16 cellular contexts compared by ENCODE assay signal in genomic region chr16:85998868-85999729, GRCh38.
A peak's percentile ranks its signal among the peaks of the same experiment; 100 is the strongest.
DNase-seq lines count a peak whose midpoint lies in the region; ATAC-seq and TF ChIP-seq lines count a peak whose summit lies in the region.
"Had no signal": no experiment of that assay in that cellular context is flagged by ENCODE, and none has a peak within 500 bp of the region (broad histone marks: within the 10 kb centered on the region; RNA-seq: fewer than 3 reads in every experiment).

No MANE protein-coding gene starts in this region.

- H3K4me1 Mint-ChIP-seq in T-helper 2 cell treated with Interferon-gamma antibody and Interleukin-4, amounts not matched to agents 5 μg/mL and 100 μg/mL, for 36 hours (ENCODE audit: low read depth) = peaks cover 19% of the 10 kb centered on the region

- no peak overlapping the region for H3K9ac ChIP-seq in colonic mucosa (ENCODE audit: low read depth in 2 of 2, low read length in 2 of 2)

- peak; percentile 52 for DNase-seq in stimulated activated CD4-positive, alpha-beta T cell treated with anti-CD3 and anti-CD28 coated beads, Interleukin-1b, Interleukin-23, amount 100 ng/mL, for 48 hours
- no peak for DNase-seq in stimulated activated CD4-positive, alpha-beta T cell treated with anti-CD3 and anti-CD28 coated beads, Interleukin-12 subunit alpha, Interleukin-12 subunit beta, amount 100 ng/mL, for 4 hours
- no peak for DNase-seq in T-helper 2 cell treated with Interferon-gamma antibody and Interleukin-4, amounts not matched to agents 5 μg/mL and 100 μg/mL, for 36 hours (ENCODE audit: low spot score)
- DNase-seq in iris pigment epithelial cell (ENCODE audit: low read depth) (peak; percentile 15), Right ventricle myocardium inferior (ENCODE audit: missing footprints) (no peak), colonic mucosa (no peak), occipital lobe (lab: John Stamatoyannopoulos, UW) (no peak), COR-L47 (lab: John Stamatoyannopoulos, UW) (no peak)
- DNase-seq: C1 segment of cervical spinal cord; hypothalamus; MG63; stimulated activated CD4-positive, alpha-beta T cell treated with anti-CD3 and anti-CD28 coated beads, Interleukin-4, amount 100 ng/mL, for 4 hours; T-helper 9 cell had no signal

- no peaks in the 10 kb centered on the region for H3K27me3 ChIP-seq in colonic mucosa
- H3K27me3 ChIP-seq: MG63 had no signal

- H3K27ac ChIP-seq in colonic mucosa = no peak overlapping the region
- H3K27ac ChIP-seq: breast epithelium, prostate gland had no signal

- H3K9me3 Mint-ChIP-seq in T-helper 2 cell treated with Interferon-gamma antibody and Interleukin-4, amounts not matched to agents 5 μg/mL and 100 μg/mL, for 36 hours = no peaks in the 10 kb centered on the region

- intact Hi-C loops in Right ventricle myocardium inferior (cut with DNase I) = no loop called here
- intact Hi-C loops in colonic mucosa (cut with DNase I) = no loop called here

- H3K36me3 ChIP-seq in colonic mucosa = no peaks in the 10 kb centered on the region
- H3K36me3 ChIP-seq: breast epithelium, MG63, prostate gland had no signal

- H3K4me3 ChIP-seq in colonic mucosa = no peak overlapping the region
- H3K4me3 ChIP-seq: breast epithelium, MG63, prostate gland had no signal

- no peaks in the 10 kb centered on the region for H3K36me3 Mint-ChIP-seq in T-helper 2 cell treated with Interferon-gamma antibody and Interleukin-4, amounts not matched to agents 5 μg/mL and 100 μg/mL, for 36 hours (ENCODE audit: low read depth)

- H3K27ac Mint-ChIP-seq in T-helper 2 cell treated with Interferon-gamma antibody and Interleukin-4, amounts not matched to agents 5 μg/mL and 100 μg/mL, for 36 hours = no peak overlapping the region

- H3K9me3 ChIP-seq in colonic mucosa = no peaks in the 10 kb centered on the region
- H3K9me3 ChIP-seq: breast epithelium, MG63, prostate gland had no signal

- TF ChIP-seq CTCF in colonic mucosa (IDR thresholded peaks at IDR 0.05) = no peak

- no peaks in the 10 kb centered on the region for H3K27me3 Mint-ChIP-seq in T-helper 2 cell treated with Interferon-gamma antibody and Interleukin-4, amounts not matched to agents 5 μg/mL and 100 μg/mL, for 36 hours (ENCODE audit: low read depth)

- peaks cover 3% of the 10 kb centered on the region for H3K4me1 ChIP-seq in colonic mucosa
- H3K4me1 ChIP-seq: breast epithelium, prostate gland had no signal

- peak overlapping the region; percentile 4 for H3K4me3 Mint-ChIP-seq in T-helper 2 cell treated with Interferon-gamma antibody and Interleukin-4, amounts not matched to agents 5 μg/mL and 100 μg/mL, for 36 hours

- ATAC-seq in Right ventricle myocardium inferior = no peak
- ATAC-seq: Panc1 had no signal

Comparison
In these comparisons a context has a peak if more than half of its experiments do, and no peak if none do; other contexts are left out.
1. DNase-seq: peak in stimulated activated CD4-positive, alpha-beta T cell treated with anti-CD3 and anti-CD28 coated beads, Interleukin-1b, Interleukin-23, amount 100 ng/mL, for 48 hours (single experiment) and iris pigment epithelial cell (single experiment); none in stimulated activated CD4-positive, alpha-beta T cell treated with anti-CD3 and anti-CD28 coated beads, Interleukin-12 subunit alpha, Interleukin-12 subunit beta, amount 100 ng/mL, for 4 hours (single experiment), T-helper 2 cell treated with Interferon-gamma antibody and Interleukin-4, amounts not matched to agents 5 μg/mL and 100 μg/mL, for 36 hours (single experiment), Right ventricle myocardium inferior (single experiment), colonic mucosa (single experiment), occipital lobe (single experiment) and COR-L47 (single experiment).